Comparison of ENCODE assay signal across 12 cellular contexts in genomic region chr17:72516772-72517399, GRCh38.
A peak's percentile ranks its signal among the peaks of the same experiment; 100 is the strongest.
DNase-seq lines count a peak whose midpoint lies in the region; TF ChIP-seq lines count a peak whose summit lies in the region.
"Had no signal": no experiment of that assay in that cellular context is flagged by ENCODE, and none has a peak within 500 bp of the region (broad histone marks: within the 10 kb centered on the region; RNA-seq: fewer than 3 reads in every experiment).

No MANE protein-coding gene starts in this region.

- no peaks in the 10 kb centered on the region for H3K36me3 ChIP-seq in ovary

- H3K4me1 ChIP-seq in ovary (ENCODE audit: insufficient read depth) = peaks cover 4% of the 10 kb centered on the region

- no peak for TF ChIP-seq EP300 in ovary (IDR thresholded peaks at IDR 0.05)

- TF ChIP-seq CTCF in GM12865 (IDR thresholded peaks at IDR 0.05; ENCODE audit: insufficient read depth, low read depth, low read length, missing control alignments) (no peak), fibroblast of mammary gland (conservative IDR thresholded peaks at IDR 0.05; ENCODE audit: control insufficient read depth, insufficient read depth, low read depth, low read length) (no peak), ovary (IDR thresholded peaks at IDR 0.05) (no peak)

- H3K9me3 ChIP-seq in ovary = no peaks in the 10 kb centered on the region

- H3K27ac ChIP-seq in ovary = no peak overlapping the region

- peak overlapping the region; percentile 36 for H3K4me3 ChIP-seq in GM12865 (ENCODE audit: low read depth, low read length)
- no peak overlapping the region for H3K4me3 ChIP-seq in fibroblast of mammary gland (ENCODE audit: control insufficient read depth, low read depth, low read length)
- H3K4me3 ChIP-seq in ovary = no peak overlapping the region

- TF ChIP-seq POLR2A in ovary (IDR thresholded peaks at IDR 0.05) = no peak

- intact Hi-C loops in ovary (cut with DNase I) = loop anchor here in 1 of 4 donors (10.0 kb wide), 1 partner anchor 58 kb away; no protein-coding TSS in a partner anchor

- 52 to 65% (median 61%) methylated on average over 15 of the region's 15 CpGs for WGBS in ovary, 3 donors

- no peaks in the 10 kb centered on the region for H3K27me3 ChIP-seq in ovary

- DNase-seq in GM12865 (ENCODE audit: low read depth) = peak; percentile 70
- DNase-seq in NCI-H69 (lab: John Stamatoyannopoulos, UW) = peak; percentile 56
- peak; percentile 36 for DNase-seq in fibroblast of mammary gland (ENCODE audit: low read depth)
- DNase-seq in ovary = peak in 3 of 5 donors; percentile 23 to 49 (median 32)
- no peak for DNase-seq in activated effector memory CD4-positive, alpha-beta T cell treated with anti-CD3 and anti-CD28 coated beads, Interleukin-2, amount 50 U/mL, for 16 hours
- no peak for DNase-seq in NCI-H128 (lab: John Stamatoyannopoulos, UW; ENCODE audit: unreplicated experiment)
- no peak for DNase-seq in stimulated activated CD4-positive, alpha-beta T cell treated with anti-CD3 and anti-CD28 coated beads, Interleukin-4, amount 100 ng/mL, for 24 hours
- no peak for DNase-seq in stimulated activated naive CD4-positive, alpha-beta T cell treated with Interleukin-2 at 50 U/mL for 16 hours (lab: John Stamatoyannopoulos, UW)
- DNase-seq: CD8-positive, alpha-beta memory T cell; NCI-H2227 treated with DMSO at 0.1 percent for 48 hours; stimulated activated CD8-positive, alpha-beta memory T cell treated with anti-CD3 and anti-CD28 coated beads, Interleukin-4, amount 100 ng/mL, for 48 hours; T-helper 17 cell had no signal

Comparison
In these comparisons a context has a peak if more than half of its experiments do, and no peak if none do; other contexts are left out.
1. DNase-seq: peak in GM12865 (single experiment), NCI-H69 (single experiment), fibroblast of mammary gland (single experiment) and ovary (3 of 5); none in activated effector memory CD4-positive, alpha-beta T cell treated with anti-CD3 and anti-CD28 coated beads, Interleukin-2, amount 50 U/mL, for 16 hours (single experiment), NCI-H128 (single experiment), stimulated activated CD4-positive, alpha-beta T cell treated with anti-CD3 and anti-CD28 coated beads, Interleukin-4, amount 100 ng/mL, for 24 hours (single experiment) and stimulated activated naive CD4-positive, alpha-beta T cell treated with Interleukin-2 at 50 U/mL for 16 hours (single experiment).